Comparison of ENCODE assay signal across 18 cellular contexts in the genomic region with DNA sequence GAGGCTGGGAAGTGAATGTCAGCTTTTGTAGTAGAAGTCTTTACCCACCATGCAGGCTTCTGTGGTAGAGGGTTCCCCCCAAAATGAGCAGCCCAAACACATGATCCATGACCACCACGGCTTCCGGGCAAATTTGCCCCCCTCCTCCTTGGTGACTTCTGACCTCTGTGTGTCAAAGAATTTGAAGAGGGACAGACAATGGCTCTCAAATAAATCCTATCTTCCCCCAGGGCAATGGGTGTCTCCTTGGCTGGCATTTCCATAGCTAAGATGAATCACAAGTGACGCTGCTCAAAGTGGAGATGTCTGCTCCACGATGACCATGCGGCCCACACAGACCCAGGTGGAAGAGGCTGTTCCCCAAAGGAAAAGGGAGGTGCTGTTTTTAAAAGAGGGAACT.
"Had no signal": no experiment of that assay in that cellular context is flagged by ENCODE, and none has a peak within 500 bp of the region (broad histone marks: within the 10 kb centered on the region; RNA-seq: fewer than 3 reads in every experiment).

No MANE protein-coding gene starts in this region.

- FAIRE-seq: TTC549 had no signal

- H3K27me3 Mint-ChIP-seq: memory B cell had no signal

- H3K9me3 Mint-ChIP-seq: T-helper 2 cell treated with Interferon-gamma antibody and Interleukin-4, amounts not matched to agents 5 μg/mL and 100 μg/mL, for 36 hours had no signal

- DNase-seq: activated CD4-positive, alpha-beta T cell treated with anti-CD3 and anti-CD28 coated beads, Interleukin-2, amount 50 U/mL, for 4 hours; activated naive CD4-positive, alpha-beta T cell; activated naive CD8-positive, alpha-beta T cell treated with anti-CD3 and anti-CD28 coated beads for 36 hours; amygdala; heart right ventricle; left ventricle myocardium superior; mucosa of descending colon; naive thymus-derived CD4-positive, alpha-beta T cell; stimulated activated CD4-positive, alpha-beta T cell treated with anti-CD3 and anti-CD28 coated beads, Interleukin-4, amount 100 ng/mL, for 1 hour; stomach; testis had no signal

- H3K36me3 Mint-ChIP-seq: activated naive CD8-positive, alpha-beta T cell treated with anti-CD3 and anti-CD28 coated beads for 36 hours; naive thymus-derived CD4-positive, alpha-beta T cell had no signal

- H3K27ac Mint-ChIP-seq: activated naive CD8-positive, alpha-beta T cell treated with anti-CD3 and anti-CD28 coated beads for 36 hours; memory B cell; naive thymus-derived CD4-positive, alpha-beta T cell; T-helper 2 cell treated with Interferon-gamma antibody and Interleukin-4, amounts not matched to agents 5 μg/mL and 100 μg/mL, for 36 hours had no signal

- H3K9me3 ChIP-seq: gastroesophageal sphincter, mucosa of descending colon, neutrophil, stomach, testis had no signal

- H3K4me1 ChIP-seq: gastroesophageal sphincter, stomach, testis had no signal

- H3K36me3 ChIP-seq: gastroesophageal sphincter, heart right ventricle, neutrophil, stomach had no signal

- H3K4me1 Mint-ChIP-seq: activated naive CD8-positive, alpha-beta T cell treated with anti-CD3 and anti-CD28 coated beads for 36 hours; naive thymus-derived CD4-positive, alpha-beta T cell had no signal

- H3K27ac ChIP-seq: gastroesophageal sphincter, heart right ventricle, neutrophil, stomach, testis had no signal

- H3K4me3 ChIP-seq: gastroesophageal sphincter, heart right ventricle, mucosa of descending colon, smooth muscle cell, stomach, testis had no signal

- H3K4me3 Mint-ChIP-seq: activated naive CD8-positive, alpha-beta T cell treated with anti-CD3 and anti-CD28 coated beads for 36 hours; memory B cell; naive thymus-derived CD4-positive, alpha-beta T cell; T-helper 2 cell treated with Interferon-gamma antibody and Interleukin-4, amounts not matched to agents 5 μg/mL and 100 μg/mL, for 36 hours had no signal

- H3K27me3 ChIP-seq: heart right ventricle, neutrophil, testis had no signal

- ATAC-seq: gastroesophageal sphincter; heart right ventricle; left ventricle myocardium superior; mucosa of descending colon; naive thymus-derived CD4-positive, alpha-beta T cell; sciatic nerve had no signal
